12 cellular contexts compared by ENCODE assay signal in genomic region chr4:6546091-6546490, GRCh38.
"Had no signal": no experiment of that assay in that cellular context is flagged by ENCODE, and none has a peak within 500 bp of the region (broad histone marks: within the 10 kb centered on the region; RNA-seq: fewer than 3 reads in every experiment).

No MANE protein-coding gene starts in this region.

- H3K27ac ChIP-seq: esophagus muscularis mucosa, foreskin keratinocyte, gastroesophageal sphincter, heart left ventricle, hepatocyte, left ventricle myocardium inferior, lower lobe of right lung had no signal

- ATAC-seq: gastroesophageal sphincter had no signal

- H3K9me3 ChIP-seq: mucosa of descending colon had no signal

- H3K4me3 ChIP-seq: esophagus muscularis mucosa, gastroesophageal sphincter, heart left ventricle, hepatocyte, left ventricle myocardium inferior, lower lobe of right lung, mucosa of descending colon had no signal

- FAIRE-seq: colon, kidney had no signal

- H3K4me1 ChIP-seq: esophagus muscularis mucosa, foreskin keratinocyte, gastroesophageal sphincter, lower lobe of right lung had no signal

- H3K27me3 ChIP-seq: foreskin keratinocyte had no signal

- H3K36me3 ChIP-seq: esophagus muscularis mucosa, gastroesophageal sphincter, heart left ventricle, left ventricle myocardium inferior, lower lobe of right lung had no signal

- DNase-seq: cortex of kidney, foreskin keratinocyte, islet precursor cell, kidney, left ventricle myocardium inferior, lower lobe of right lung had no signal
